In genomic region chr3:172159962-172160538, GRCh38 we compare ENCODE assay signal across 9 cellular contexts.
DNase-seq lines count a peak whose midpoint lies in the region; ATAC-seq, FAIRE-seq and TF ChIP-seq lines count a peak whose summit lies in the region.
"Had no signal": no experiment of that assay in that cellular context is flagged by ENCODE, and none has a peak within 500 bp of the region (broad histone marks: within the 10 kb centered on the region; RNA-seq: fewer than 3 reads in every experiment).

No MANE protein-coding gene starts in this region.

- no peak overlapping the region for H2BK120ac ChIP-seq in mesendoderm (ENCODE audit: low read depth, low read length)

- H3K27me3 Mint-ChIP-seq in dendritic cell treated with granulocyte-macrophage colony-stimulating factor and Interleukin-4, amounts not matched to agents 40 ng/mL and 50 ng/mL, for 4 days, result no peaks in the 10 kb centered on the region
- H3K27me3 Mint-ChIP-seq: activated naive CD8-positive, alpha-beta T cell had no signal

- H3K4me1 Mint-ChIP-seq in dendritic cell treated with granulocyte-macrophage colony-stimulating factor and Interleukin-4, amounts not matched to agents 40 ng/mL and 50 ng/mL, for 4 days (ENCODE audit: low read depth), result peaks cover 38% of the 10 kb centered on the region

- H3K56ac ChIP-seq in mesendoderm (ENCODE audit: low read length), result peak overlapping the region; percentile 62

- H3K4me3 ChIP-seq in mesendoderm (ENCODE audit: low read length), result no peak overlapping the region
- H3K4me3 ChIP-seq in WERI-Rb-1 (ENCODE audit: low read depth, low read length), result no peak overlapping the region

- H3K9me3 ChIP-seq in WERI-Rb-1 (ENCODE audit: severe bottlenecking), result no peaks in the 10 kb centered on the region

- TF ChIP-seq CTCF in WERI-Rb-1 (IDR thresholded peaks at IDR 0.05; ENCODE audit: low read depth, low read length), result no peak

- H4K8ac ChIP-seq in mesendoderm (ENCODE audit: low read depth, low read length), result no peak overlapping the region

- no peak overlapping the region for H2BK15ac ChIP-seq in mesendoderm (replicated peaks; ENCODE audit: low read depth)

- peaks cover 12% of the 10 kb centered on the region for H3K4me1 ChIP-seq in mesendoderm (ENCODE audit: control insufficient read depth, low read depth, low read length)

- DNase-seq in NCI-H446 treated with DMSO at 0.1 percent for 48 hours (lab: John Stamatoyannopoulos, UW) (peak; percentile 60), mesendoderm (peak; percentile 64), DMS114 treated with DMSO at 0.1 percent for 48 hours (lab: John Stamatoyannopoulos, UW; ENCODE audit: unreplicated experiment) (no peak), dermis blood vessel endothelial cell (no peak), WERI-Rb-1 (no peak)

- H3K27ac ChIP-seq in mesendoderm (ENCODE audit: low read depth, low read length) (no peak overlapping the region), WERI-Rb-1 (no peak overlapping the region)

- WGBS in mesendoderm (ENCODE audit: extremely low coverage, insufficient coverage, low lambda C conversion rate), result no CpG with 5 or more reads among the region's 4 CpGs

- H3K9me3 Mint-ChIP-seq in dendritic cell treated with granulocyte-macrophage colony-stimulating factor and Interleukin-4, amounts not matched to agents 40 ng/mL and 50 ng/mL, for 4 days, result no peaks in the 10 kb centered on the region

- H3K36me3 ChIP-seq in mesendoderm (ENCODE audit: control insufficient read depth, insufficient read depth, low read length) (no peaks in the 10 kb centered on the region), WERI-Rb-1 (no peaks in the 10 kb centered on the region)

- no peak overlapping the region for H4K5ac ChIP-seq in mesendoderm (ENCODE audit: low read length)

- intact Hi-C loops in dendritic cell treated with granulocyte-macrophage colony-stimulating factor and Interleukin-4, amounts not matched to agents 40 ng/mL and 50 ng/mL, for 4 days (cut with micrococcal nuclease), result no loop called here

- no peak for ATAC-seq in GM19324 (IDR thresholded peaks at IDR 0.05; ENCODE audit: low FRiP score, unreplicated experiment)

- peak; percentile 86 for FAIRE-seq in A204.1 (lab: Jason Lieb, UNC)

- H3K4me3 Mint-ChIP-seq in dendritic cell treated with granulocyte-macrophage colony-stimulating factor and Interleukin-4, amounts not matched to agents 40 ng/mL and 50 ng/mL, for 4 days, result no peak overlapping the region
- H3K4me3 Mint-ChIP-seq: activated naive CD8-positive, alpha-beta T cell had no signal

- peaks cover 22% of the 10 kb centered on the region for H3K36me3 Mint-ChIP-seq in dendritic cell treated with granulocyte-macrophage colony-stimulating factor and Interleukin-4, amounts not matched to agents 40 ng/mL and 50 ng/mL, for 4 days (ENCODE audit: low read depth)

- no peak overlapping the region for H3K18ac ChIP-seq in mesendoderm (ENCODE audit: low read length)

- no peak overlapping the region for H3K4ac ChIP-seq in mesendoderm (ENCODE audit: low read depth, low read length)

- no peak overlapping the region for H2AK5ac ChIP-seq in mesendoderm (ENCODE audit: low read length)

- peak overlapping the region; percentile 50 for H3K9ac ChIP-seq in mesendoderm (ENCODE audit: low read length)

- H3K27me3 ChIP-seq in mesendoderm (ENCODE audit: insufficient read depth, low read length, poor library complexity), result no peaks in the 10 kb centered on the region
- no peaks in the 10 kb centered on the region for H3K27me3 ChIP-seq in WERI-Rb-1 (ENCODE audit: insufficient read depth, low read depth, severe bottlenecking)

- peaks cover 15% of the 10 kb centered on the region for H3K79me1 ChIP-seq in mesendoderm (ENCODE audit: low read length)

- no peak overlapping the region for H3K4me2 ChIP-seq in mesendoderm (ENCODE audit: low read length)

- H3K27ac Mint-ChIP-seq in dendritic cell treated with granulocyte-macrophage colony-stimulating factor and Interleukin-4, amounts not matched to agents 40 ng/mL and 50 ng/mL, for 4 days, result peak overlapping the region; percentile 69
- H3K27ac Mint-ChIP-seq: activated naive CD8-positive, alpha-beta T cell had no signal

- peak overlapping the region; percentile 43 for H2BK5ac ChIP-seq in mesendoderm (ENCODE audit: low read length)

- H3K79me2 ChIP-seq in mesendoderm (ENCODE audit: control insufficient read depth, insufficient read depth, low read length), result peaks cover 45% of the 10 kb centered on the region

- no peak overlapping the region for H3K23ac ChIP-seq in mesendoderm (ENCODE audit: low read length)

Comparison
In these comparisons a context has a peak if more than half of its experiments do, and no peak if none do; other contexts are left out.
1. DNase-seq: peak in NCI-H446 treated with DMSO at 0.1 percent for 48 hours (single experiment) and mesendoderm (single experiment); none in DMS114 treated with DMSO at 0.1 percent for 48 hours (single experiment), dermis blood vessel endothelial cell (single experiment) and WERI-Rb-1 (single experiment).